Comparison of ENCODE assay signal across 8 cellular contexts in the genomic region with DNA sequence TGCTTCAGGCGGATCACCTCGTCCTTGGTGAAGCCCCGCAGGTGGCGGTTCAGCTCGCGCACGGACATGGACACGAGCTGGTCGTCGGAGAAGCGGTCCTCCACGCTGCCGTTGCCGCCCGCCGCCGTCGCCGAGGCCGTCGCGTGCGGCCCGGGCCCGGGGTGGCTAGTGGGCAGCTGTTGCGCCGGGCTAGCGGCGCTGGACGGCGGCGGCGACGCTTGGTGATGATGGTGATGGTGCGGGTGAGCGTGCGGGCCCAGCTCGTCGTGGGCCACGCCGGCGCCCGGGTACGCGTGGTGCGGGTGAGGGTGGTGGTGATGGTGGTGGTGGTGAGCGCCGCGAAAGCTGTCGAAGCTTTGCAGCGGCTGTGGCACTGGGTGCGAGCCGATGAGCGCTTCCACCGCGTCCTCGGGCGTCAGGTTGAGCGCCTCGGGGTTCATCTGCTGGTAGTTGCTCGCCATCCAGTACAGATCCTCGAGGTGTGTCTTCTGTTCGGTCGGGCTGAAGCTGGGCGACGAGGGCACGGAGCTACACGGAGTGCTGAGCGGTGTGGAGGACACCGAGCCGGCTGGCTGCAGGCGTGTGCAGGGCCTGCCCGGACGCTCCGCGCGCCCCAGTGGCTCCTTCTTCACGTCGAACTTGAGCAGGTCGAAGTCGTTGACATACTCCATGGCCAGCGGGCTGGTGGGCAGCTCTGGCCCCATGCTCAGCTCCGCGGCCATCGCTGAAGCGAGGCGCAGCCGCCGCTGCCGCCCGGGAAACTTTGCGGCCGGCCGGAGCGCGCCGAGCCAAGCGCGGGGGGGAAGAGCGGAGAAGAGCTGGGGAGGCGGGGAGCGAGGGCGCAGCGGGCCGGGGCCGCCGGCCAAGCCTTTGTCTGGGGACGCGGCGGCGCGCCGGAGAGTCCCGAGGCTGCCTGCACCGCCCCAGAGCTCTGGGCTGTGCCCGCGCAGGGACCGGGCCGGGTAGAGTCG. TPM values are rescaled to one million over a fixed set of nuclear protein-coding genes. Genes with fewer than 3 reads are reported as not detected.
DNase-seq lines count a peak whose midpoint lies in the region; TF ChIP-seq lines count a peak whose summit lies in the region.

No MANE protein-coding gene starts in this region.

- POLR2A ChIA-PET in MCF 10A (lab: Yijun Ruan, JAX), result interaction anchor here (0.6 to 7.2 kb wide), 77 partner anchors 8 to 1499 kb away, joined by 3 to 114 read pairs (median 4); no protein-coding TSS in a partner anchor

- H3K27me3 ChIP-seq in layer of hippocampus (ENCODE audit: control insufficient read depth, insufficient read depth, low read length), result peaks cover 24% of the 10 kb centered on the region

- CTCF ChIA-PET in MCF 10A (lab: Yijun Ruan, JAX), result interaction anchor here (0.5 to 6.5 kb wide), 65 partner anchors 7 to 1640 kb away, joined by 3 to 83 read pairs (median 4); a partner anchor contains a TSS

- H3K27me3 Mint-ChIP-seq in MCF 10A (ENCODE audit: insufficient read depth, unreplicated experiment), result no peaks in the 10 kb centered on the region

- peak overlapping the region; percentile 40 for H3K27ac Mint-ChIP-seq in MCF 10A (ENCODE audit: low read depth, unreplicated experiment)

- no peaks in the 10 kb centered on the region for H3K9me3 Mint-ChIP-seq in MCF 10A (ENCODE audit: unreplicated experiment)

- H3K4me1 Mint-ChIP-seq in MCF 10A (ENCODE audit: insufficient read depth, unreplicated experiment), result peaks cover 11% of the 10 kb centered on the region

- BruUV-seq in MCF 10A (replicated peaks; lab: Mats Ljungman, UMichigan), result TSS peak; percentile 30

- no peak for TF ChIP-seq CTCF in MCF 10A (IDR thresholded peaks at IDR 0.05; ENCODE audit: unreplicated experiment)

- H3K4me3 Mint-ChIP-seq in MCF 10A (ENCODE audit: unreplicated experiment), result peak overlapping the region; percentile 81

- peaks cover 60% of the 10 kb centered on the region for H3K36me3 Mint-ChIP-seq in MCF 10A (ENCODE audit: insufficient read depth, unreplicated experiment)

- peak; percentile 14 for DNase-seq in stimulated activated CD4-positive, alpha-beta T cell treated with anti-CD3 and anti-CD28 coated beads, Interleukin-15, amount 100 ng/mL, for 24 hours
- no peak for DNase-seq in stimulated activated CD4-positive, alpha-beta T cell treated with anti-CD3 and anti-CD28 coated beads, Interleukin-12 subunit alpha, Interleukin-12 subunit beta, amount 100 ng/mL, for 4 hours
- peak; percentile 38 for DNase-seq in MCF 10A (ENCODE audit: unreplicated experiment)
- DNase-seq in NCI-H2171 treated with DMSO at 0.1 percent for 48 hours (lab: John Stamatoyannopoulos, UW), result no peak
- DNase-seq in stimulated activated CD4-positive, alpha-beta T cell treated with anti-CD3 and anti-CD28 coated beads, Interleukin-1b, Interleukin-23, amount 100 ng/mL, for 48 hours, result no peak
- no peak for DNase-seq in LoVo (ENCODE audit: low spot score)

- peak overlapping the region; percentile 83 for H3K27ac ChIP-seq in layer of hippocampus (ENCODE audit: low read depth, low read length)
- peak overlapping the region; percentile 84 for H3K27ac ChIP-seq in temporal lobe (ENCODE audit: low read depth, low read length)

- intact Hi-C loops in MCF 10A (cut with micrococcal nuclease), result loop anchor here (1.0 to 10.0 kb wide), 7 partner anchors 88 to 1576 kb away; no protein-coding TSS in a partner anchor

RNA-seq across cellular contexts. Expression of a gene that starts 0.6 kb away (rescaled TPM):
- total RNA-seq in MCF 10A (2022) (15.9 and 19.7 TPM in 2 replicates), temporal lobe (11.1 TPM)

Comparison
In these comparisons a context has a peak if more than half of its experiments do, and no peak if none do; other contexts are left out.
1. DNase-seq: peak in stimulated activated CD4-positive, alpha-beta T cell treated with anti-CD3 and anti-CD28 coated beads, Interleukin-15, amount 100 ng/mL, for 24 hours (single experiment) and MCF 10A (single experiment); none in stimulated activated CD4-positive, alpha-beta T cell treated with anti-CD3 and anti-CD28 coated beads, Interleukin-12 subunit alpha, Interleukin-12 subunit beta, amount 100 ng/mL, for 4 hours (single experiment), NCI-H2171 treated with DMSO at 0.1 percent for 48 hours (single experiment), stimulated activated CD4-positive, alpha-beta T cell treated with anti-CD3 and anti-CD28 coated beads, Interleukin-1b, Interleukin-23, amount 100 ng/mL, for 48 hours (single experiment) and LoVo (single experiment).